In genomic region chr6:106975699-106976032, GRCh38 we compare ENCODE assay signal across 8 cellular contexts. TPM values are rescaled to one million over a fixed set of nuclear protein-coding genes. Genes with fewer than 3 reads are reported as not detected.
DNase-seq lines count a peak whose midpoint lies in the region; ATAC-seq, FAIRE-seq and TF ChIP-seq lines count a peak whose summit lies in the region.

No MANE protein-coding gene starts in this region.

- intact Hi-C loops in breast epithelium (cut with DNase I; ENCODE audit: low total_unique reads) = no loop called here

- no peaks in the 10 kb centered on the region for H3K36me3 ChIP-seq in CD4-positive, CD25-positive, alpha-beta regulatory T cell (ENCODE audit: control insufficient read depth, insufficient read depth, low read length)
- no peaks in the 10 kb centered on the region for H3K36me3 ChIP-seq in breast epithelium

- H3K27ac Mint-ChIP-seq in CD4-positive, CD25-positive, alpha-beta regulatory T cell = no peak overlapping the region
- H3K27ac Mint-ChIP-seq in IgD-negative memory B cell = peak overlapping the region in 2 of 3 donors; percentile 88 to 95
- peak overlapping the region; percentile 26 to 95 (median 70) for H3K27ac Mint-ChIP-seq in naive B cell

- DNase-seq in CD4-positive, CD25-positive, alpha-beta regulatory T cell = no peak
- DNase-seq in breast epithelium (ENCODE audit: low spot score in 2 of 2) (no peak), naive B cell (no peak), GM10266 (ENCODE audit: extremely low spot score) (no peak), NK-92 (lab: John Stamatoyannopoulos, UW; ENCODE audit: unreplicated experiment) (no peak), urothelium cell line (ENCODE audit: low spot score) (no peak)
- DNase-seq in stimulated activated CD4-positive, alpha-beta T cell treated with anti-CD3 and anti-CD28 coated beads, Interleukin-4, amount 100 ng/mL, for 24 hours = no peak

- peaks cover 23% of the 10 kb centered on the region for H3K4me1 ChIP-seq in CD4-positive, CD25-positive, alpha-beta regulatory T cell (ENCODE audit: control insufficient read depth, insufficient read depth, low read length, poor library complexity, severe bottlenecking)
- H3K4me1 ChIP-seq in breast epithelium = no peaks in the 10 kb centered on the region

- H3K36me3 Mint-ChIP-seq in CD4-positive, CD25-positive, alpha-beta regulatory T cell = no peaks in the 10 kb centered on the region
- peaks cover 7% of the 10 kb centered on the region for H3K36me3 Mint-ChIP-seq in IgD-negative memory B cell
- H3K36me3 Mint-ChIP-seq in naive B cell = peaks cover 0 to 4% of the 10 kb centered on the region in 2 donors

- H3K9me3 Mint-ChIP-seq in CD4-positive, CD25-positive, alpha-beta regulatory T cell = peaks cover 0 to 2% (median 0%) of the 10 kb centered on the region in 7 donors
- H3K9me3 Mint-ChIP-seq in IgD-negative memory B cell = no peaks in the 10 kb centered on the region
- no peaks in the 10 kb centered on the region for H3K9me3 Mint-ChIP-seq in naive B cell

- H3K27me3 Mint-ChIP-seq in CD4-positive, CD25-positive, alpha-beta regulatory T cell = peaks cover 72% of the 10 kb centered on the region
- no peaks in the 10 kb centered on the region for H3K27me3 Mint-ChIP-seq in IgD-negative memory B cell
- no peaks in the 10 kb centered on the region for H3K27me3 Mint-ChIP-seq in naive B cell

- FAIRE-seq in urothelium cell line (lab: Jason Lieb, UNC) = no peak

- H3K27ac ChIP-seq in CD4-positive, CD25-positive, alpha-beta regulatory T cell (ENCODE audit: insufficient read depth, low read length, poor library complexity, severe bottlenecking) = no peak overlapping the region
- H3K27ac ChIP-seq in breast epithelium = peak overlapping the region; percentile 90 to 93

- TF ChIP-seq POLR2A in breast epithelium (IDR thresholded peaks at IDR 0.05) = no peak

- TF ChIP-seq CTCF in breast epithelium (IDR thresholded peaks at IDR 0.05) (no peak), GM10266 (IDR thresholded peaks at IDR 0.05; ENCODE audit: control insufficient read depth, insufficient read depth, low read depth, missing control alignments) (no peak)

- no peak for ATAC-seq in CD4-positive, CD25-positive, alpha-beta regulatory T cell (ENCODE audit: low read depth in 2 of 2)
- ATAC-seq in naive B cell (ENCODE audit: low read depth in 2 of 2) = no peak

- no peaks in the 10 kb centered on the region for H3K9me3 ChIP-seq in CD4-positive, CD25-positive, alpha-beta regulatory T cell (ENCODE audit: control insufficient read depth in 2 of 2, low read length in 2 of 2)
- no peaks in the 10 kb centered on the region for H3K9me3 ChIP-seq in breast epithelium

- no peak overlapping the region for H3K4me3 ChIP-seq in CD4-positive, CD25-positive, alpha-beta regulatory T cell (ENCODE audit: low read depth, low read length)
- peak overlapping the region; percentile 58 to 80 (median 71) for H3K4me3 ChIP-seq in breast epithelium

- peak overlapping the region in 3 of 4 donors; percentile 64 to 68 (median 66) for H3K4me3 Mint-ChIP-seq in CD4-positive, CD25-positive, alpha-beta regulatory T cell
- H3K4me3 Mint-ChIP-seq in IgD-negative memory B cell = peak overlapping the region; percentile 86 to 97 (median 91)
- H3K4me3 Mint-ChIP-seq in naive B cell = peak overlapping the region; percentile 85 to 99 (median 89)

- peaks cover 25% of the 10 kb centered on the region for H3K27me3 ChIP-seq in CD4-positive, CD25-positive, alpha-beta regulatory T cell (ENCODE audit: control insufficient read depth, insufficient read depth, low read length)
- no peaks in the 10 kb centered on the region for H3K27me3 ChIP-seq in breast epithelium

- peaks cover 4 to 21% (median 10%) of the 10 kb centered on the region in 4 donors for H3K4me1 Mint-ChIP-seq in CD4-positive, CD25-positive, alpha-beta regulatory T cell
- H3K4me1 Mint-ChIP-seq in IgD-negative memory B cell = peaks cover 24 to 31% (median 29%) of the 10 kb centered on the region in 3 donors
- H3K4me1 Mint-ChIP-seq in naive B cell = peaks cover 28 to 34% (median 32%) of the 10 kb centered on the region in 3 donors

RNA-seq across cellular contexts. Expression of gene CD24, which starts 1.1 kb away (rescaled TPM):
- total RNA-seq in CD4-positive, CD25-positive, alpha-beta regulatory T cell = 0.17 TPM
- polyA plus RNA-seq in CD4-positive, CD25-positive, alpha-beta regulatory T cell = under 1 TPM in 3 of 4 donors, not detected in 1; 0.19 to 0.39 (median 0.21) TPM
- polyA plus RNA-seq in IgD-negative memory B cell (261 TPM), naive B cell (ENCODE audit: low read depth in 6 of 6) (100 to 1,000 TPM in 5 of 6 donors, 10 to 100 TPM in 1; 69.7 to 206 (median 181) TPM)
- total RNA-seq in breast epithelium = 100 to 1,000 TPM in 2 of 3 donors, 10 to 100 TPM in 1; 16.8 to 470 (median 201) TPM

RNA-seq across cellular contexts. Expression of gene MTRES1, which starts 52.3 kb away (rescaled TPM):
- total RNA-seq in CD4-positive, CD25-positive, alpha-beta regulatory T cell = 13.7 TPM
- 10 to 100 TPM; 15.1 to 18.0 (median 16.3) TPM for polyA plus RNA-seq in CD4-positive, CD25-positive, alpha-beta regulatory T cell
- polyA plus RNA-seq in IgD-negative memory B cell (15.1 TPM), naive B cell (ENCODE audit: low read depth in 6 of 6) (10 to 100 TPM; 10.6 to 13.6 (median 11.7) TPM)
- total RNA-seq in breast epithelium = 10 to 100 TPM; 10.8 to 13.5 (median 13.3) TPM

Comparison
In these comparisons a context has a peak if more than half of its experiments do, and no peak if none do; other contexts are left out.
1. H3K27ac Mint-ChIP-seq: peak in IgD-negative memory B cell (2 of 3) and naive B cell (6 of 6); none in CD4-positive, CD25-positive, alpha-beta regulatory T cell (0 of 3).
2. RNA of gene CD24, which starts 1.1 kb away (polyA plus RNA-seq): 261 TPM in IgD-negative memory B cell (single experiment) and 69.7 to 206 TPM in naive B cell; 0.19 to 0.39 TPM in CD4-positive, CD25-positive, alpha-beta regulatory T cell; every median in the first group is over 10 times any median in the second.
3. Peak in every context shown above with its lines, with median percentiles within 50 percentile points of each other: H3K4me3 Mint-ChIP-seq.